ENCODE assay signal across 18 cellular contexts in genomic region chr17:50186661-50187402, GRCh38. TPM values are rescaled to one million over a fixed set of nuclear protein-coding genes. Genes with fewer than 3 reads are reported as not detected.
DNase-seq lines count a peak whose midpoint lies in the region; ATAC-seq and TF ChIP-seq lines count a peak whose summit lies in the region.
"Had no signal": no experiment of that assay in that cellular context is flagged by ENCODE, and none has a peak within 500 bp of the region (broad histone marks: within the 10 kb centered on the region; RNA-seq: fewer than 3 reads in every experiment).

No MANE protein-coding gene starts in this region.

- H3K36me3 ChIP-seq in sigmoid colon = peaks cover 62 to 71% (median 64%) of the 10 kb centered on the region in 4 donors

- H3K9me3 Mint-ChIP-seq in progenitor cell of endocrine pancreas (ENCODE audit: low read depth) = no peaks in the 10 kb centered on the region
- H3K9me3 Mint-ChIP-seq: activated T-helper 1 cell treated with anti-CD3 and anti-CD28 coated beads, Interleukin-12 subunit alpha, Interleukin-12 subunit beta, Interleukin-2, Interleukin-4 antibody, amounts not matched to agents 30 ng/mL and 10 ng/mL and 1 ng/mL, durations not matched to agents 14 hours and 24 hours and 36 hours had no signal

- H3K4me1 ChIP-seq in sigmoid colon = peaks cover 3 to 82% (median 57%) of the 10 kb centered on the region in 4 donors
- H3K4me1 ChIP-seq: adrenal gland, right atrium auricular region had no signal

- WGBS in sigmoid colon, 2 donors = 86 to 89% methylated on average over 24 of the region's 24 CpGs

- peak overlapping the region in 3 of 4 donors; percentile 80 to 99 (median 94) for H3K27ac ChIP-seq in sigmoid colon
- H3K27ac ChIP-seq: right atrium auricular region had no signal

- H3K4me1 Mint-ChIP-seq in T-helper 17 cell = peaks cover 15% of the 10 kb centered on the region
- H3K4me1 Mint-ChIP-seq in progenitor cell of endocrine pancreas (ENCODE audit: low read depth) = peaks cover 2% of the 10 kb centered on the region

- no peak for TF ChIP-seq CTCF in sigmoid colon (IDR thresholded peaks at IDR 0.05)
- TF ChIP-seq CTCF in progenitor cell of endocrine pancreas (IDR thresholded peaks at IDR 0.05; ENCODE audit: unreplicated experiment) = no peak

- H3K4me3 Mint-ChIP-seq in T-helper 17 cell (no peak overlapping the region), progenitor cell of endocrine pancreas (ENCODE audit: low read depth) (no peak overlapping the region)
- H3K4me3 Mint-ChIP-seq: activated T-helper 1 cell treated with anti-CD3 and anti-CD28 coated beads, Interleukin-12 subunit alpha, Interleukin-12 subunit beta, Interleukin-2, Interleukin-4 antibody, amounts not matched to agents 30 ng/mL and 10 ng/mL and 1 ng/mL, durations not matched to agents 14 hours and 24 hours and 36 hours; B cell had no signal

- H3K27me3 ChIP-seq in sigmoid colon = no peaks in the 10 kb centered on the region
- H3K27me3 ChIP-seq: adrenal gland, right atrium auricular region had no signal

- no peak for ATAC-seq in T-helper 17 cell
- ATAC-seq: Panc1 had no signal

- no peaks in the 10 kb centered on the region for H3K27me3 Mint-ChIP-seq in T-helper 17 cell
- peaks cover 17% of the 10 kb centered on the region for H3K27me3 Mint-ChIP-seq in progenitor cell of endocrine pancreas
- H3K27me3 Mint-ChIP-seq: B cell had no signal

- no peak overlapping the region for H3K4me3 ChIP-seq in sigmoid colon
- H3K4me3 ChIP-seq: adrenal gland, right atrium auricular region had no signal

- no peaks in the 10 kb centered on the region for H3K36me3 Mint-ChIP-seq in T-helper 17 cell (ENCODE audit: low read depth)
- H3K36me3 Mint-ChIP-seq in progenitor cell of endocrine pancreas (ENCODE audit: insufficient read depth) = peaks cover 3% of the 10 kb centered on the region

- TF ChIP-seq EP300 in sigmoid colon (IDR thresholded peaks at IDR 0.05) = no peak

- DNase-seq in AG20443 (ENCODE audit: low spot score) = peak; percentile 52
- DNase-seq in T-helper 17 cell = no peak
- peak; percentile 83 for DNase-seq in fibroblast of peridontal ligament (ENCODE audit: extremely low read depth)
- DNase-seq in sigmoid colon = no peak
- DNase-seq in HK-2 (ENCODE audit: unreplicated experiment) = no peak
- no peak for DNase-seq in NCI-H2227 treated with DMSO at 0.1 percent for 48 hours (lab: John Stamatoyannopoulos, UW)
- DNase-seq in activated gamma-delta T cell treated with Interleukin-2 at 50 U/mL for 16 hours = no peak
- DNase-seq in progenitor cell of endocrine pancreas (ENCODE audit: low spot score, unreplicated experiment) = no peak
- DNase-seq: activated CD4-positive, alpha-beta T cell treated with anti-CD3 and anti-CD28 coated beads, Interleukin-2, amount 50 U/mL, for 48 hours; adrenal gland; head of caudate nucleus; NCI-H82; stimulated activated CD4-positive, alpha-beta T cell treated with anti-CD3 and anti-CD28 coated beads, Interleukin-1b, Interleukin-23, amount 100 ng/mL, for 48 hours had no signal

- no peak for TF ChIP-seq POLR2A in sigmoid colon (IDR thresholded peaks at IDR 0.05)

- H3K27ac Mint-ChIP-seq in T-helper 17 cell (peak overlapping the region; percentile 19), progenitor cell of endocrine pancreas (no peak overlapping the region)
- H3K27ac Mint-ChIP-seq: activated T-helper 1 cell treated with anti-CD3 and anti-CD28 coated beads, Interleukin-12 subunit alpha, Interleukin-12 subunit beta, Interleukin-2, Interleukin-4 antibody, amounts not matched to agents 30 ng/mL and 10 ng/mL and 1 ng/mL, durations not matched to agents 14 hours and 24 hours and 36 hours; B cell had no signal

- H3K9me3 ChIP-seq in T-helper 17 cell (ENCODE audit: control insufficient read depth, low read length, poor library complexity, severe bottlenecking) (no peaks in the 10 kb centered on the region), sigmoid colon (no peaks in the 10 kb centered on the region)
- H3K9me3 ChIP-seq: adrenal gland, right atrium auricular region had no signal

- intact Hi-C loops in sigmoid colon (cut with DNase I) = no loop called here

RNA-seq across cellular contexts. Expression of gene COL1A1, which starts 14.6 kb away (rescaled TPM):
- total RNA-seq in T-helper 17 cell (10 to 100 TPM; 15.4 to 16.6 TPM), sigmoid colon (100 to 1,000 TPM in 1 of 4 donors, 10 to 100 TPM in 3; 43.6 to 459 (median 71.4) TPM), progenitor cell of endocrine pancreas (26.7 and 38.4 TPM in 2 replicates)
- 10 to 100 TPM in 2 of 3 donors, 1 to 10 TPM in 1; 7.8 to 96.7 (median 10.2) TPM for polyA plus RNA-seq in sigmoid colon

RNA-seq across cellular contexts. Expression of gene SGCA, which starts 21.0 kb away (rescaled TPM):
- not detected for total RNA-seq in T-helper 17 cell
- total RNA-seq in sigmoid colon = 10 to 100 TPM; 27.3 to 80.1 (median 56.1) TPM
- polyA plus RNA-seq in sigmoid colon = 1 to 10 TPM; 2.5 to 7.2 (median 4.6) TPM
- total RNA-seq in progenitor cell of endocrine pancreas = not detected in 2 replicates
- total RNA-seq: lung microvascular endothelial cell had no signal

RNA-seq across cellular contexts. Expression of gene PPP1R9B, which starts 36.4 kb away (rescaled TPM):
- total RNA-seq in T-helper 17 cell (100 to 1,000 TPM in 1 of 2 donors, 10 to 100 TPM in 1; 82.9 to 111 TPM), sigmoid colon (10 to 100 TPM; 15.3 to 18.8 (median 16.8) TPM), progenitor cell of endocrine pancreas (34.3 and 35.7 TPM in 2 replicates)
- 10 to 100 TPM in 2 of 3 donors, 1 to 10 TPM in 1; 9.0 to 38.7 (median 10.9) TPM for polyA plus RNA-seq in sigmoid colon

RNA-seq across cellular contexts. Expression of gene SAMD14, which starts 56.9 kb away (rescaled TPM):
- total RNA-seq in T-helper 17 cell (1 to 10 TPM; 1.7 to 5.8 TPM), sigmoid colon (1 to 10 TPM in 1 of 4 donors, under 1 TPM in 3; 0.16 to 2.5 (median 0.63) TPM), progenitor cell of endocrine pancreas (6.0 and 7.7 TPM in 2 replicates)
- 1 to 10 TPM in 2 of 3 donors, under 1 TPM in 1; 0.92 to 1.3 (median 1.2) TPM for polyA plus RNA-seq in sigmoid colon

Comparison
In these comparisons a context has a peak if more than half of its experiments do, and no peak if none do; other contexts are left out.
1. DNase-seq: peak in AG20443 (single experiment) and fibroblast of peridontal ligament (single experiment); none in T-helper 17 cell (0 of 3), sigmoid colon (single experiment), HK-2 (single experiment), NCI-H2227 treated with DMSO at 0.1 percent for 48 hours (single experiment), activated gamma-delta T cell treated with Interleukin-2 at 50 U/mL for 16 hours (single experiment) and progenitor cell of endocrine pancreas (single experiment).
2. RNA of gene SGCA, which starts 21.0 kb away (total RNA-seq): 27.3 to 80.1 TPM in sigmoid colon; not detected in T-helper 17 cell and not detected in progenitor cell of endocrine pancreas; every median in the first group is over 10 times any median in the second.